Comparison of ENCODE assay signal across 16 cellular contexts in genomic region chr11:68617925-68618809, GRCh38.
"Had no signal": no experiment of that assay in that cellular context is flagged by ENCODE, and none has a peak within 500 bp of the region (broad histone marks: within the 10 kb centered on the region; RNA-seq: fewer than 3 reads in every experiment).

No MANE protein-coding gene starts in this region.

- H3K27ac ChIP-seq: epithelial cell of prostate, sigmoid colon had no signal

- H3K27ac Mint-ChIP-seq: activated CD4-positive, alpha-beta memory T cell treated with anti-CD3 and anti-CD28 coated beads for 36 hours; progenitor cell of endocrine pancreas; T-helper 2 cell treated with Interferon-gamma antibody and Interleukin-4, amounts not matched to agents 5 μg/mL and 100 μg/mL, for 36 hours had no signal

- DNase-seq: activated CD4-positive, alpha-beta memory T cell treated with anti-CD3 and anti-CD28 coated beads for 36 hours; activated CD4-positive, CD25-positive, alpha-beta regulatory T cell treated with anti-CD3 and anti-CD28 coated beads, Interleukin-2, amount 50 U/mL, for 72 hours; activated gamma-delta T cell treated with Interleukin-2 at 50 U/mL for 16 hours; activated T-cell treated with anti-CD3 and anti-CD28 coated beads, Interleukin-2, amount 50 U/mL, for 72 hours; central memory CD4-positive, alpha-beta T cell; effector memory CD4-positive, alpha-beta T cell; hippocampal formation; naive thymus-derived CD4-positive, alpha-beta T cell; sigmoid colon; stimulated activated CD4-positive, alpha-beta T cell treated with anti-CD3 and anti-CD28 coated beads, Interleukin-2, amount 100 ng/mL, for 24 hours; stimulated activated naive CD4-positive, alpha-beta T cell; SW 1271; trophoblast cell had no signal

- H3K4me1 ChIP-seq: sigmoid colon had no signal

- H3K4me1 Mint-ChIP-seq: naive thymus-derived CD4-positive, alpha-beta T cell had no signal

- H3K27me3 Mint-ChIP-seq: activated CD4-positive, alpha-beta memory T cell treated with anti-CD3 and anti-CD28 coated beads for 36 hours; progenitor cell of endocrine pancreas had no signal

- H3K4me3 Mint-ChIP-seq: activated CD4-positive, alpha-beta memory T cell treated with anti-CD3 and anti-CD28 coated beads for 36 hours; activated T-cell treated with anti-CD3 and anti-CD28 coated beads, Interleukin-2, amount 50 U/mL, for 72 hours; naive thymus-derived CD4-positive, alpha-beta T cell; T-helper 2 cell treated with Interferon-gamma antibody and Interleukin-4, amounts not matched to agents 5 μg/mL and 100 μg/mL, for 36 hours had no signal

- H3K9me3 Mint-ChIP-seq: activated T-cell treated with anti-CD3 and anti-CD28 coated beads, Interleukin-2, amount 50 U/mL, for 72 hours; T-helper 2 cell treated with Interferon-gamma antibody and Interleukin-4, amounts not matched to agents 5 μg/mL and 100 μg/mL, for 36 hours had no signal

- H3K27me3 ChIP-seq: sigmoid colon had no signal

- ATAC-seq: naive thymus-derived CD4-positive, alpha-beta T cell had no signal

- H3K4me3 ChIP-seq: sigmoid colon had no signal

- H3K9me3 ChIP-seq: sigmoid colon had no signal
